ENCODE assay signal across 22 cellular contexts in the genomic region with DNA sequence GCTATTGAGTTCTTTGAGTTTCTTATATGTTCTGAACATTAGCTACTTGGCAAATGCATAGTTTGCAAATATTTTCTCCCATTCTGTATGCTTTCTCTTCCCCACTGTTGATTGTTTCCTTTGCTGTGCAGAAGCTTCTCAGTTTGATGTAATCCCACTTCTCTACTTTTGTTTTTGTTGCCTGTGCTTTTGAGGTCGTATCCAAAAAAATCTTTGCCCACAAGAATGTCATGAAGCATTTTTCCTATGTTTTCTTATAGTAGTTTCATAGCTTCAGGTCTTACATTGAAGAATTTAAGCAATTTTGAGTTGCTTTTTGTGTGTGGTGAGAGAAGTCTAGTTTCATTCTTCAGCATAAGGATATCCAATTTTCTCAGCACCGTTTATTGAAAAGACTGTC.
DNase-seq lines count a peak whose midpoint lies in the region; ATAC-seq, FAIRE-seq and TF ChIP-seq lines count a peak whose summit lies in the region.
"Had no signal": no experiment of that assay in that cellular context is flagged by ENCODE, and none has a peak within 500 bp of the region (broad histone marks: within the 10 kb centered on the region; RNA-seq: fewer than 3 reads in every experiment).

No MANE protein-coding gene starts in this region.

- peak; percentile 69 for FAIRE-seq in H54 (lab: Jason Lieb, UNC)
- FAIRE-seq: G401.6, HTR-8/SVneo had no signal

- no peak overlapping the region for H3K27ac ChIP-seq in SJCRH30
- H3K27ac ChIP-seq: KMS-11 had no signal

- no peak for TF ChIP-seq CTCF in fibroblast of pulmonary artery (IDR thresholded peaks at IDR 0.05; ENCODE audit: low read length, missing control alignments)

- H3K4me3 ChIP-seq in fibroblast of pulmonary artery (replicated peaks; ENCODE audit: low read depth, low read length) (no peak overlapping the region), SJCRH30 (no peak overlapping the region)

- no peaks in the 10 kb centered on the region for H3K27me3 ChIP-seq in SJCRH30

- no peaks in the 10 kb centered on the region for H3K9me3 ChIP-seq in SJCRH30 (replicated peaks)

- no peaks in the 10 kb centered on the region; the same call in 1 of the 2 replicates for H3K4me1 ChIP-seq in SJCRH30

- ATAC-seq in HG03139 (IDR thresholded peaks at IDR 0.05; ENCODE audit: unreplicated experiment) (no peak), GM21786 (IDR thresholded peaks at IDR 0.05; ENCODE audit: unreplicated experiment) (no peak)
- ATAC-seq: CD8-positive, alpha-beta T cell; Panc1; SK-N-SH treated with all-trans-retinoic acid at 6 μM for 48 hours had no signal

- DNase-seq in H54 (ENCODE audit: insufficient read length, low spot score) (no peak), astrocyte of the hippocampus (ENCODE audit: low read depth, low spot score) (peak; percentile 75), fibroblast of pulmonary artery (ENCODE audit: low read depth) (peak; percentile 1), SJCRH30 (no peak), LoVo (ENCODE audit: low spot score) (no peak)
- DNase-seq: C1 segment of cervical spinal cord; CD8-positive, alpha-beta T cell; H7; NCI-H1105; NCI-H1694; NCI-H2081 treated with DMSO at 0.1 percent for 48 hours; NCI-H2171 treated with DMSO at 0.1 percent for 48 hours; NCI-H524 treated with DMSO at 0.1 percent for 48 hours; NCI-H82; SIG-M5 had no signal

- TF ChIP-seq POLR2A in H54 (IDR thresholded peaks at IDR 0.05; ENCODE audit: low read depth, low read length): no peak

- H3K36me3 ChIP-seq in SJCRH30: no peaks in the 10 kb centered on the region

Comparison
In these comparisons a context has a peak if more than half of its experiments do, and no peak if none do; other contexts are left out.
1. DNase-seq: peak in astrocyte of the hippocampus (single experiment) and fibroblast of pulmonary artery (single experiment); none in H54 (single experiment), SJCRH30 (0 of 2) and LoVo (single experiment).